Comparison of ENCODE assay signal across 26 cellular contexts in genomic region chr3:159996018-159996417, GRCh38. TPM values are rescaled to one million over a fixed set of nuclear protein-coding genes. Genes with fewer than 3 reads are reported as not detected.
DNase-seq lines count a peak whose midpoint lies in the region; ATAC-seq, FAIRE-seq and TF ChIP-seq lines count a peak whose summit lies in the region.
"Had no signal": no experiment of that assay in that cellular context is flagged by ENCODE, and none has a peak within 500 bp of the region (broad histone marks: within the 10 kb centered on the region; RNA-seq: fewer than 3 reads in every experiment).

No MANE protein-coding gene starts in this region.

- no peaks in the 10 kb centered on the region for H3K36me3 ChIP-seq in pancreas
- H3K36me3 ChIP-seq: BE2C had no signal

- no TSS peak for BruUV-seq in MCF 10A (replicated peaks; lab: Mats Ljungman, UMichigan)

- H3K27ac Mint-ChIP-seq in MCF 10A (ENCODE audit: low read depth, unreplicated experiment) = no peak overlapping the region

- DNase-seq in EH (ENCODE audit: low read depth) (peak; percentile 71), HCEC 1CT (peak; percentile 40), astrocyte of the spinal cord (ENCODE audit: low read depth, low spot score) (peak; percentile 42), fibroblast of the aortic adventitia (ENCODE audit: low read depth) (peak; percentile 42), pancreas (no peak), MCF 10A (ENCODE audit: unreplicated experiment) (no peak), RKO (ENCODE audit: low spot score) (no peak), left colon (no peak)
- DNase-seq: 8988T, ACHN, BE2C, Calu3, DMS79 treated with DMSO at 0.1 percent for 48 hours, Kasumi-1, MG63, NCI-H2029 treated with DMSO at 0.1 percent for 48 hours, NCI-H446 treated with DMSO at 0.1 percent for 48 hours, NCI-H526, SHP77 treated with DMSO at 0.1 percent for 48 hours, SW 1271 had no signal

- no peak for ATAC-seq in pancreas
- ATAC-seq in left colon = no peak
- ATAC-seq: GM12878, HepG2, K562 had no signal

- H3K9me3 Mint-ChIP-seq in MCF 10A (ENCODE audit: unreplicated experiment) = no peaks in the 10 kb centered on the region

- no peak for TF ChIP-seq CTCF in astrocyte of the spinal cord (IDR thresholded peaks at IDR 0.05; ENCODE audit: low read depth, low read length)
- TF ChIP-seq CTCF in fibroblast of the aortic adventitia (IDR thresholded peaks at IDR 0.05; ENCODE audit: insufficient read depth, low read length) = no peak
- TF ChIP-seq CTCF in pancreas (IDR thresholded peaks at IDR 0.05) = no peak
- no peak for TF ChIP-seq CTCF in MCF 10A (IDR thresholded peaks at IDR 0.05; ENCODE audit: unreplicated experiment)

- no peaks in the 10 kb centered on the region for H3K36me3 Mint-ChIP-seq in MCF 10A (ENCODE audit: insufficient read depth, unreplicated experiment)

- H3K9me3 ChIP-seq in pancreas = no peaks in the 10 kb centered on the region
- H3K9me3 ChIP-seq: BE2C, MG63 had no signal

- no peak for FAIRE-seq in pancreas (lab: Jason Lieb, UNC)
- FAIRE-seq: GM12878, H54, HepG2, K562 had no signal

- H3K27me3 Mint-ChIP-seq in MCF 10A (ENCODE audit: insufficient read depth, unreplicated experiment) = no peaks in the 10 kb centered on the region

- POLR2A ChIA-PET in MCF 10A (lab: Yijun Ruan, JAX) = interaction anchor here (1.1 kb wide), 2 partner anchors 9 to 67 kb away, joined by 3 to 4 read pairs; no protein-coding TSS in a partner anchor

- no peaks in the 10 kb centered on the region for H3K27me3 ChIP-seq in pancreas
- H3K27me3 ChIP-seq: BE2C, MG63 had no signal

- no peak overlapping the region for H3K4me3 Mint-ChIP-seq in MCF 10A (ENCODE audit: unreplicated experiment)
- H3K4me3 Mint-ChIP-seq: CD14-positive monocyte had no signal

- intact Hi-C loops in pancreas (cut with DNase I) (no loop called here), MCF 10A (cut with micrococcal nuclease) (no loop called here), left colon (cut with DNase I, micrococcal nuclease) (no loop called here)

- peaks cover 0 to 6% (median 0%) of the 10 kb centered on the region in 3 donors for H3K4me1 ChIP-seq in pancreas
- H3K4me1 ChIP-seq: BE2C had no signal

- peaks cover 6% of the 10 kb centered on the region for H3K4me1 Mint-ChIP-seq in MCF 10A (ENCODE audit: insufficient read depth, unreplicated experiment)
- H3K4me1 Mint-ChIP-seq: CD14-positive monocyte had no signal

- H3K4me3 ChIP-seq in astrocyte of the spinal cord (ENCODE audit: low read depth, low read length) = no peak overlapping the region
- no peak overlapping the region for H3K4me3 ChIP-seq in fibroblast of the aortic adventitia (ENCODE audit: low read depth, low read length)
- no peak overlapping the region for H3K4me3 ChIP-seq in pancreas
- H3K4me3 ChIP-seq: GM12878, K562, MG63 had no signal

- H3K27ac ChIP-seq in pancreas = no peak overlapping the region
- H3K27ac ChIP-seq: RWPE1 had no signal

- in situ Hi-C loops in astrocyte of the spinal cord (cut with HindIII; ENCODE audit: low sequenced_read_pairs) = no loop called here

- CTCF ChIA-PET in MCF 10A (lab: Yijun Ruan, JAX) = interaction anchor here (0.8 to 12.6 kb wide), 4 partner anchors 9 to 731 kb away, joined by 3 to 215 read pairs (median 12); no protein-coding TSS in a partner anchor

RNA-seq across cellular contexts. Expression of gene IL12A, which starts 7.4 kb away (rescaled TPM):
- total RNA-seq in fibroblast of the aortic adventitia (ENCODE audit: low replicate concordance) = 1.1 and 1.2 TPM in 2 replicates
- under 1 TPM; 0.08 to 0.69 (median 0.46) TPM for total RNA-seq in pancreas
- polyA plus RNA-seq in pancreas = 1 to 10 TPM; 1.4 to 2.2 TPM
- total RNA-seq in MCF 10A (2022) = 1.3 and 1.7 TPM in 2 replicates
- under 1 TPM; 0.17 to 0.67 TPM for total RNA-seq in left colon
- total RNA-seq: K562 had no signal
- polyA plus RNA-seq: K562 had no signal

Comparison
In these comparisons a context has a peak if more than half of its experiments do, and no peak if none do; other contexts are left out.
1. DNase-seq: peak in EH (single experiment), HCEC 1CT (single experiment), astrocyte of the spinal cord (single experiment) and fibroblast of the aortic adventitia (single experiment); none in pancreas (0 of 6), MCF 10A (single experiment), RKO (single experiment) and left colon (0 of 2).